18 cellular contexts compared by ENCODE assay signal in genomic region chr3:13051581-13051980, GRCh38. TPM values are rescaled to one million over a fixed set of nuclear protein-coding genes. Genes with fewer than 3 reads are reported as not detected.
DNase-seq lines count a peak whose midpoint lies in the region; ATAC-seq, FAIRE-seq and TF ChIP-seq lines count a peak whose summit lies in the region.
"Had no signal": no experiment of that assay in that cellular context is flagged by ENCODE, and none has a peak within 500 bp of the region (broad histone marks: within the 10 kb centered on the region; RNA-seq: fewer than 3 reads in every experiment).

No MANE protein-coding gene starts in this region.

- no peak overlapping the region for H3K23ac ChIP-seq in H1 (ENCODE audit: insufficient read length)

- no peak overlapping the region for H4K8ac ChIP-seq in H1 (ENCODE audit: extremely low read depth, insufficient read depth, low read length)

- H3K4me1 ChIP-seq in BLaER1 (peaks cover 100% of the 10 kb centered on the region), DND-41 (ENCODE audit: insufficient read depth, low read length) (peaks cover 53% of the 10 kb centered on the region), H1 (replicated peaks in 1 of 4; ENCODE audit: control insufficient read depth in 3 of 4, insufficient read depth in 4 of 4, low read length in 3 of 4) (peaks cover 0 to 6% (median 2%) of the 10 kb centered on the region in 4 experiments; a peak in 4 of 7 replicates), right atrium auricular region (no peaks in the 10 kb centered on the region)
- H3K4me1 ChIP-seq: Caco-2 had no signal

- H3K4ac ChIP-seq in H1 (replicated peaks; ENCODE audit: insufficient read length, low read depth, low read length), result peak overlapping the region; percentile 81

- H3K9me3 ChIP-seq in BLaER1, result no peaks in the 10 kb centered on the region
- H3K9me3 ChIP-seq in DND-41 (ENCODE audit: insufficient read depth, low read length, severe bottlenecking), result no peaks in the 10 kb centered on the region
- H3K9me3 ChIP-seq in H1 (ENCODE audit: insufficient read depth in 2 of 2, low read depth in 1 of 2, low read length in 1 of 2), result no peaks in the 10 kb centered on the region
- no peaks in the 10 kb centered on the region for H3K9me3 ChIP-seq in right atrium auricular region
- H3K9me3 ChIP-seq: Caco-2 had no signal

- no peak overlapping the region for H2AK5ac ChIP-seq in H1 (ENCODE audit: low read depth, low read length)

- no peak overlapping the region for H4K5ac ChIP-seq in H1 (ENCODE audit: insufficient read length, low read depth, low read length)

- no peak for DNase-seq in DND-41
- DNase-seq in NCI-H69 (lab: John Stamatoyannopoulos, UW), result peak; percentile 16
- no peak for DNase-seq in H1 (ENCODE audit: low read depth in 1 of 2, low spot score in 2 of 2)
- no peak for DNase-seq in right atrium auricular region (ENCODE audit: low spot score)
- DNase-seq: Caco-2; CD4-positive, alpha-beta T cell; GDM1; GM23248; HCEC 1CT; KG1 had no signal

- H2AFZ ChIP-seq in DND-41 (ENCODE audit: low read depth, low read length) (peak overlapping the region; percentile 62; the same call in 1 of the 2 replicates), H1 (ENCODE audit: low read length) (no peak overlapping the region)
- H2AFZ ChIP-seq: GM23248 had no signal

- peak overlapping the region; percentile 2 for H2BK120ac ChIP-seq in H1 (replicated peaks; ENCODE audit: low read depth, low read length)

- H3K79me2 ChIP-seq in DND-41 (ENCODE audit: insufficient read depth, low read length) (no peaks in the 10 kb centered on the region), H1 (ENCODE audit: control insufficient read depth in 1 of 2, insufficient read depth in 2 of 2, low read length in 2 of 2) (no peaks in the 10 kb centered on the region)

- peak overlapping the region; percentile 83 for H4K91ac ChIP-seq in H1 (replicated peaks; ENCODE audit: insufficient read length, low read length)

- POLR2A ChIA-PET in H1 (lab: Charles Lee; ENCODE audit: partially characterized antibody), result no interaction called here

- WGBS in H1 (ENCODE audit: extremely low coverage in 1 of 2, insufficient coverage in 1 of 2, insufficient read length in 1 of 2, insufficient replicate concordance in 2 of 2, low coverage in 1 of 2, low lambda C conversion rate in 2 of 2, missing lambda C conversion rate in 1 of 2), 2 experiments, result 80% methylated on average over 6 of the region's 6 CpGs; no CpG with 5 or more reads in 1 of the 2 experiments

- 0 out of 2 replicates have a peak overlapping the region, but pooled peaks have one; percentile 31 for H2BK15ac ChIP-seq in H1 (ENCODE audit: low read length)

- H3K56ac ChIP-seq in H1 (replicated peaks; ENCODE audit: insufficient read length, low read depth, low read length), result no peak overlapping the region

- H3K27me3 ChIP-seq in BLaER1 (no peaks in the 10 kb centered on the region), DND-41 (ENCODE audit: insufficient read depth, low read length, poor library complexity) (no peaks in the 10 kb centered on the region), H1 (replicated peaks in 1 of 4; ENCODE audit: control insufficient read depth in 3 of 4, extremely low read depth in 1 of 4, insufficient read depth in 3 of 4, low read length in 3 of 4) (no peaks in the 10 kb centered on the region), right atrium auricular region (no peaks in the 10 kb centered on the region)

- H3K23me2 ChIP-seq in H1 (ENCODE audit: low read depth, low read length), result no peaks in the 10 kb centered on the region

- H4K20me1 ChIP-seq in BLaER1 (peaks cover 93% of the 10 kb centered on the region), DND-41 (ENCODE audit: insufficient read depth, low read length) (no peaks in the 10 kb centered on the region), H1 (replicated peaks in 1 of 2; ENCODE audit: control insufficient read depth in 1 of 2, insufficient read depth in 2 of 2, low read length in 2 of 2) (no peaks in the 10 kb centered on the region)

- H3K4me2 ChIP-seq in BLaER1, result peak overlapping the region; percentile 96
- no peak overlapping the region for H3K4me2 ChIP-seq in DND-41 (ENCODE audit: insufficient read depth, low read length)
- no peak overlapping the region for H3K4me2 ChIP-seq in H1 (ENCODE audit: insufficient read depth in 1 of 2, low read depth in 2 of 2, low read length in 2 of 2)

- peak overlapping the region; percentile 34; the same call in 1 of the 2 replicates for H2BK20ac ChIP-seq in H1 (ENCODE audit: low read length)

- H3K27ac ChIP-seq in BLaER1, result peak overlapping the region; percentile 78
- H3K27ac ChIP-seq in DND-41 (ENCODE audit: low read length), result peak overlapping the region; percentile 86
- H3K27ac ChIP-seq in H1 (ENCODE audit: low read depth, low read length), result no peak overlapping the region
- H3K27ac ChIP-seq in right atrium auricular region, result no peak overlapping the region
- H3K27ac ChIP-seq: C4-2B, GM23248 had no signal

- H2BK5ac ChIP-seq in H1 (ENCODE audit: low read depth, low read length), result no peak overlapping the region

- H3K9ac ChIP-seq in BLaER1, result peak overlapping the region; percentile 58; the same call in 1 of the 2 replicates
- peak overlapping the region; percentile 25; the same call in 1 of the 2 replicates for H3K9ac ChIP-seq in DND-41 (ENCODE audit: low read depth, low read length)
- H3K9ac ChIP-seq in H1 (replicated peaks in 1 of 4; ENCODE audit: extremely low read depth in 1 of 4, low read depth in 3 of 4, low read length in 3 of 4), result no peak overlapping the region
- H3K9ac ChIP-seq: GM23248 had no signal

- H3K79me1 ChIP-seq in H1 (ENCODE audit: low read depth, low read length), result no peaks in the 10 kb centered on the region; the same call in 1 of the 2 replicates

- no peak for TF ChIP-seq POLR2A in H1 (IDR thresholded peaks at IDR 0.05; ENCODE audit: control extremely low read depth in 1 of 2, low read depth in 2 of 2, low read length in 2 of 2)

- 0 out of 2 replicates have a peak overlapping the region, but pooled peaks have one; percentile 1 for H2BK12ac ChIP-seq in H1 (ENCODE audit: low read depth, low read length)

- TF ChIP-seq CTCF in DND-41 (IDR thresholded peaks at IDR 0.05; ENCODE audit: borderline replicate concordance, extremely low read depth, low read length, poor library complexity, severe bottlenecking), result no peak
- no peak for TF ChIP-seq CTCF in H1 (IDR thresholded peaks at IDR 0.05; ENCODE audit: control extremely low read depth in 1 of 3, insufficient read depth in 1 of 3, low read depth in 1 of 3, low read length in 3 of 3)
- TF ChIP-seq CTCF in right atrium auricular region (IDR thresholded peaks at IDR 0.05), result no peak

- FAIRE-seq in H1 (lab: Jason Lieb, UNC), result no peak
- FAIRE-seq: D721Med, H54, HepG2 had no signal

- TF ChIP-seq EP300 in H1 (IDR thresholded peaks at IDR 0.05; ENCODE audit: borderline replicate concordance in 1 of 2, low read depth in 2 of 2, low read length in 2 of 2), result no peak

- no peak overlapping the region for H3K4me3 ChIP-seq in BLaER1
- no peak overlapping the region for H3K4me3 ChIP-seq in DND-41 (ENCODE audit: low read depth in 1 of 2, low read length in 2 of 2)
- no peak overlapping the region for H3K4me3 ChIP-seq in H1 (ENCODE audit: extremely low read depth in 1 of 4, insufficient read depth in 2 of 4, low read depth in 3 of 4, low read length in 4 of 4)
- no peak overlapping the region for H3K4me3 ChIP-seq in right atrium auricular region
- H3K4me3 ChIP-seq: GM23248 had no signal

- TF ChIP-seq RAD21 in H1 (IDR thresholded peaks at IDR 0.05 in 1 of 2, conservative IDR thresholded peaks at IDR 0.05 in 1 of 2; ENCODE audit: low read depth in 2 of 2, low read length in 2 of 2), result no peak

- ATAC-seq in DND-41 (ENCODE audit: insufficient read depth, low read depth) (no peak), HG03095 (IDR thresholded peaks at IDR 0.05; ENCODE audit: unreplicated experiment) (no peak), GM19452 (IDR thresholded peaks at IDR 0.05; ENCODE audit: unreplicated experiment) (no peak), GM21423 (IDR thresholded peaks at IDR 0.05; ENCODE audit: unreplicated experiment) (no peak)
- ATAC-seq: HepG2 had no signal

- CTCF ChIA-PET in H1 (lab: Charles Lee; ENCODE audit: partially characterized antibody), result interaction anchor here (0.6 to 2.6 kb wide), 4 partner anchors 8 to 41 kb away, joined by 3 to 8 read pairs (median 4); no protein-coding TSS in a partner anchor

- H3K36me3 ChIP-seq in BLaER1 (peaks cover 14% of the 10 kb centered on the region; the same call in 1 of the 2 replicates), DND-41 (ENCODE audit: insufficient read depth, low read length) (no peaks in the 10 kb centered on the region), H1 (ENCODE audit: control insufficient read depth in 2 of 4, insufficient read depth in 4 of 4, low read length in 3 of 4) (no peaks in the 10 kb centered on the region), right atrium auricular region (no peaks in the 10 kb centered on the region)

- no peak overlapping the region for H3K18ac ChIP-seq in H1 (ENCODE audit: extremely low read depth, low read length)

- H3K14ac ChIP-seq in H1 (ENCODE audit: insufficient read length), result no peak overlapping the region

TF ChIP-seq in H1, 55 proteins besides CTCF, POLR2A, EP300 and RAD21:
- no peak for TF ChIP-seq EZH2 (IDR thresholded peaks at IDR 0.05; ENCODE audit: low read depth, low read length, severe bottlenecking)
TF ChIP-seq in H1: peak in this region for 0.

RNA-seq across cellular contexts. Expression of gene IQSEC1, which starts 21.6 kb away (rescaled TPM):
- total RNA-seq in H1 (2021; fragmentation: NEBNext Ultra II Directional; extraction: Animal tissue kit (Norgen Biotek cat#: 25700)), result 28.2 and 28.8 TPM in 2 replicates
- 6.8 and 12.4 TPM in 2 replicates for polyA plus RNA-seq in H1 (2011; rRNA removed)
- 5.7 TPM for polyA plus RNA-seq in H1 (2011; cell fraction: cytosol; rRNA removed)
- polyA plus RNA-seq in H1 (2011; cell fraction: nucleus; rRNA removed), result 26.7 TPM
- polyA plus RNA-seq in H1 (2012, experiment 1 of 2), result 16.5 to 22.4 TPM (median 19.3 TPM) in 4 replicates
- polyA plus RNA-seq in H1 (2012, experiment 2 of 2), result 9.5 TPM
- 16.4 TPM for polyA plus RNA-seq in H1 (2013, experiment 1 of 2)
- 15.3 TPM for polyA plus RNA-seq in H1 (2013, experiment 2 of 2)
- polyA minus RNA-seq in H1 (2011; rRNA and poly(A)+ RNA removed), result 11.0 and 11.7 TPM in 2 replicates
- polyA minus RNA-seq in H1 (2011; cell fraction: cytosol; rRNA and poly(A)+ RNA removed), result 14.5 TPM
- 36.0 TPM for polyA minus RNA-seq in H1 (2011; cell fraction: nucleus; rRNA and poly(A)+ RNA removed)
- total RNA-seq in right atrium auricular region, result 10 to 100 TPM; 57.5 to 63.9 TPM

Comparison
In these comparisons a context has a peak if more than half of its experiments do, and no peak if none do; other contexts are left out.
1. H3K27ac ChIP-seq: peak in BLaER1 (single experiment) and DND-41 (single experiment); none in H1 (single experiment) and right atrium auricular region (0 of 2).
2. H3K9ac ChIP-seq: peak in BLaER1 (single experiment) and DND-41 (single experiment); none in H1 (0 of 4).